ENCODE assay signal across 9 cellular contexts in genomic region chr19:7497292-7497691, GRCh38. TPM values are rescaled to one million over a fixed set of nuclear protein-coding genes. Genes with fewer than 3 reads are reported as not detected.
DNase-seq lines count a peak whose midpoint lies in the region; ATAC-seq and TF ChIP-seq lines count a peak whose summit lies in the region.
"Had no signal": no experiment of that assay in that cellular context is flagged by ENCODE, and none has a peak within 500 bp of the region (broad histone marks: within the 10 kb centered on the region; RNA-seq: fewer than 3 reads in every experiment).

No MANE protein-coding gene starts in this region.

- ATAC-seq in GM19452 (IDR thresholded peaks at IDR 0.05; ENCODE audit: unreplicated experiment) = no peak
- no peak for ATAC-seq in esophagus mucosa

- H3K4me3 ChIP-seq in cardiac fibroblast (replicated peaks in 1 of 2; ENCODE audit: low read depth in 2 of 2, low read length in 2 of 2) = no peak overlapping the region

- DNase-seq in DMS 273 (lab: John Stamatoyannopoulos, UW; ENCODE audit: unreplicated experiment) (peak; percentile 58), DMS 273 treated with DMSO at 0.1 percent for 48 hours (lab: John Stamatoyannopoulos, UW) (no peak), MV-4-11 (lab: John Stamatoyannopoulos, UW) (peak; percentile 47), cardiac fibroblast (ENCODE audit: low read depth in 2 of 2) (peak in 1 of 2 donors; percentile 21), nephron progenitor cell (peak; percentile 42), GDM1 (lab: John Stamatoyannopoulos, UW) (no peak)
- DNase-seq: activated B cell treated with CpG ODN at 0.5 μM for 24 hours had no signal

- TF ChIP-seq CTCF in cardiac fibroblast (IDR thresholded peaks at IDR 0.05; ENCODE audit: low read depth, low read length) (peak; percentile 46), nephron progenitor cell (IDR thresholded peaks at IDR 0.05) (peak; percentile 49)

- H3K27ac Mint-ChIP-seq in nephron progenitor cell = no peak overlapping the region
- H3K27ac Mint-ChIP-seq: activated B cell treated with CpG ODN at 0.5 μM for 24 hours had no signal

- no peaks in the 10 kb centered on the region for H3K36me3 Mint-ChIP-seq in nephron progenitor cell (ENCODE audit: low read depth)

- H3K9me3 Mint-ChIP-seq in nephron progenitor cell = no peaks in the 10 kb centered on the region
- H3K9me3 Mint-ChIP-seq: activated B cell treated with CpG ODN at 0.5 μM for 24 hours had no signal

- peaks cover 15% of the 10 kb centered on the region for H3K4me1 Mint-ChIP-seq in nephron progenitor cell

- no peak overlapping the region for H3K4me3 Mint-ChIP-seq in nephron progenitor cell
- H3K4me3 Mint-ChIP-seq: activated B cell treated with CpG ODN at 0.5 μM for 24 hours had no signal

- H3K27me3 Mint-ChIP-seq in nephron progenitor cell (ENCODE audit: low read depth, poor library complexity) = peaks cover 63% of the 10 kb centered on the region

RNA-seq across cellular contexts. Expression of gene PEX11G, which starts 8.5 kb away (rescaled TPM):
- total RNA-seq in esophagus mucosa = 4.8 TPM

RNA-seq across cellular contexts. Expression of gene ZNF358, which starts 18.6 kb away (rescaled TPM):
- total RNA-seq in esophagus mucosa = 11.2 TPM

RNA-seq across cellular contexts. Expression of gene MCOLN1, which starts 25.1 kb away (rescaled TPM):
- total RNA-seq in esophagus mucosa = 9.2 TPM

RNA-seq across cellular contexts. Expression of gene PNPLA6, which starts 38.2 kb away (rescaled TPM):
- 48.1 TPM for total RNA-seq in esophagus mucosa

Comparison
In these comparisons a context has a peak if more than half of its experiments do, and no peak if none do; other contexts are left out.
1. DNase-seq: peak in DMS 273 (single experiment), MV-4-11 (single experiment) and nephron progenitor cell (single experiment); none in DMS 273 treated with DMSO at 0.1 percent for 48 hours (single experiment) and GDM1 (single experiment).